Comparison of ENCODE assay signal across 1 cellular context in genomic region chr5:134436523-134437339, GRCh38.
TF ChIP-seq lines count a peak whose summit lies in the region.

No MANE protein-coding gene starts in this region.

TF ChIP-seq in HEK293, 187 proteins besides CTCF, POLR2A, EP300 and RAD21 (continued from another document):
- peak; percentile 59 for TF ChIP-seq TSHZ1 (tag by site-specific recombination; IDR thresholded peaks at IDR 0.05; ENCODE audit: borderline replicate concordance)
- TF ChIP-seq ZNF335 (tag by site-specific recombination; conservative IDR thresholded peaks at IDR 0.05): 0 out of 2 replicates have a peak, but pooled peaks have one; percentile 9
- TF ChIP-seq SP7 (tag by site-specific recombination; IDR thresholded peaks at IDR 0.05): peak; percentile 23; the same call in 1 of the 2 replicates
- TF ChIP-seq ZBTB17 (tag by site-specific recombination; IDR thresholded peaks at IDR 0.05): peak; percentile 12; the same call in 1 of the 2 replicates
- TF ChIP-seq ZNF664 (tag by site-specific recombination; IDR thresholded peaks at IDR 0.05): no peak
- TF ChIP-seq ZNF660 (tag by site-specific recombination; IDR thresholded peaks at IDR 0.05): peak; percentile 50
- TF ChIP-seq ZNF449 (tag by site-specific recombination; IDR thresholded peaks at IDR 0.05): peak; percentile 49; the same call in 1 of the 2 replicates
- peak; percentile 27; the same call in 1 of the 2 replicates for TF ChIP-seq ZNF629 (tag by site-specific recombination; IDR thresholded peaks at IDR 0.05)
- no peak for TF ChIP-seq HOXA7 (CRISPR knock-in tag; IDR thresholded peaks at IDR 0.05; ENCODE audit: borderline replicate concordance)
